Comparison of ENCODE assay signal across 17 cellular contexts in genomic region chr4:84481879-84482245, GRCh38. TPM values are rescaled to one million over a fixed set of nuclear protein-coding genes. Genes with fewer than 3 reads are reported as not detected.
DNase-seq lines count a peak whose midpoint lies in the region; ATAC-seq, FAIRE-seq and TF ChIP-seq lines count a peak whose summit lies in the region.
"Had no signal": no experiment of that assay in that cellular context is flagged by ENCODE, and none has a peak within 500 bp of the region (broad histone marks: within the 10 kb centered on the region; RNA-seq: fewer than 3 reads in every experiment).

No MANE protein-coding gene starts in this region.

- peaks cover 78% of the 10 kb centered on the region for H3K27me3 Mint-ChIP-seq in astrocyte (ENCODE audit: low read depth, unreplicated experiment)
- peaks cover 89% of the 10 kb centered on the region for H3K27me3 Mint-ChIP-seq in type B pancreatic cell

- H3K9me3 ChIP-seq in right cardiac atrium (ENCODE audit: control insufficient read depth, low read length) = no peaks in the 10 kb centered on the region
- H3K9me3 ChIP-seq in astrocyte (ENCODE audit: insufficient read depth, low read depth, low read length) = peaks cover 9% of the 10 kb centered on the region
- H3K9me3 ChIP-seq in SK-N-SH = no peaks in the 10 kb centered on the region
- H3K9me3 ChIP-seq: sigmoid colon had no signal

- TF ChIP-seq CTCF in astrocyte (IDR thresholded peaks at IDR 0.05; ENCODE audit: insufficient read depth, low read depth, low read length) (no peak), type B pancreatic cell (conservative IDR thresholded peaks at IDR 0.05) (no peak), SK-N-SH (IDR thresholded peaks at IDR 0.05) (no peak)

- H3K4me1 Mint-ChIP-seq in astrocyte (ENCODE audit: low read depth, unreplicated experiment) (peaks cover 2% of the 10 kb centered on the region), type B pancreatic cell (ENCODE audit: unreplicated experiment) (peaks cover 4% of the 10 kb centered on the region)

- CTCF ChIA-PET in SK-N-SH (lab: Yijun Ruan, JAX) = interaction anchor here (0.8 to 1.4 kb wide), 2 partner anchors 13 to 16 kb away, joined by 3 read pairs; no protein-coding TSS in a partner anchor

- intact Hi-C loops in right cardiac atrium (cut with DNase I) = no loop called here
- intact Hi-C loops in cardiac septum (cut with DNase I) = no loop called here

- TF ChIP-seq EP300 in SK-N-SH (IDR thresholded peaks at IDR 0.05; ENCODE audit: borderline replicate concordance in 1 of 2, low read depth in 1 of 2, low read length in 1 of 2) = no peak

- H3K27me3 ChIP-seq in right cardiac atrium (ENCODE audit: control insufficient read depth, insufficient read depth) (peaks cover 5% of the 10 kb centered on the region), astrocyte (ENCODE audit: insufficient read depth, low read length) (peaks cover 69% of the 10 kb centered on the region), SK-N-SH (ENCODE audit: insufficient read depth) (peaks cover 68% of the 10 kb centered on the region)

- H2AFZ ChIP-seq in astrocyte (ENCODE audit: low read depth, low read length) = no peak overlapping the region
- H2AFZ ChIP-seq in SK-N-SH (ENCODE audit: low read depth) = no peak overlapping the region

- POLR2A ChIA-PET in SK-N-SH (lab: Yijun Ruan, JAX) = no interaction called here

- no peaks in the 10 kb centered on the region for H3K79me2 ChIP-seq in astrocyte (ENCODE audit: insufficient read depth, low read length)
- no peaks in the 10 kb centered on the region for H3K79me2 ChIP-seq in SK-N-SH (ENCODE audit: insufficient read depth)

- H3K4me2 ChIP-seq in astrocyte (ENCODE audit: low read length) (peak overlapping the region; percentile 74), SK-N-SH (no peak overlapping the region)

- H3K4me1 ChIP-seq in right cardiac atrium (ENCODE audit: control insufficient read depth, insufficient read depth, low read length) = no peaks in the 10 kb centered on the region
- no peaks in the 10 kb centered on the region for H3K4me1 ChIP-seq in astrocyte (ENCODE audit: insufficient read depth, low read length)
- no peaks in the 10 kb centered on the region for H3K4me1 ChIP-seq in SK-N-SH (ENCODE audit: control insufficient read depth in 1 of 2, insufficient read depth in 2 of 2, low read depth in 1 of 2, low read length in 1 of 2)

- H4K20me1 ChIP-seq in astrocyte (ENCODE audit: insufficient read depth, low read length) = no peaks in the 10 kb centered on the region
- H4K20me1 ChIP-seq in SK-N-SH (ENCODE audit: insufficient read depth) = no peaks in the 10 kb centered on the region

- no peaks in the 10 kb centered on the region for H3F3A ChIP-seq in SK-N-SH (replicated peaks; ENCODE audit: insufficient read depth)

- ATAC-seq in right cardiac atrium (no peak), HG03521 (IDR thresholded peaks at IDR 0.05; ENCODE audit: unreplicated experiment) (no peak)
- ATAC-seq: activated CD4-positive, CD25-positive, alpha-beta regulatory T cell treated with anti-CD3 and anti-CD28 coated beads, Interleukin-2, amount 50 U/mL, for 24 hours; T-cell had no signal

- no peaks in the 10 kb centered on the region for H3K36me3 ChIP-seq in astrocyte (ENCODE audit: insufficient read depth, low read length)
- H3K36me3 ChIP-seq in SK-N-SH (replicated peaks in 1 of 2; ENCODE audit: control insufficient read depth in 1 of 2, insufficient read depth in 2 of 2, low read length in 1 of 2) = no peaks in the 10 kb centered on the region
- H3K36me3 ChIP-seq: sigmoid colon had no signal

- no peak for DNase-seq in right cardiac atrium
- no peak for DNase-seq in cardiac septum (ENCODE audit: low spot score)
- DNase-seq in astrocyte (ENCODE audit: low read depth) = no peak
- peak; percentile 24 for DNase-seq in left kidney (ENCODE audit: low read depth, low spot score)
- no peak for DNase-seq in type B pancreatic cell (ENCODE audit: extremely low spot score, unreplicated experiment)
- DNase-seq in SK-N-SH = no peak
- no peak for DNase-seq in activated CD4-positive, CD25-positive, alpha-beta regulatory T cell (lab: John Stamatoyannopoulos, UW)
- DNase-seq: head of caudate nucleus, MM.1S, NCI-H1930, nucleus accumbens, sigmoid colon, T-cell had no signal

- no peak for FAIRE-seq in astrocyte (lab: Jason Lieb, UNC)
- FAIRE-seq: bronchial epithelial cell had no signal

- H3K27ac Mint-ChIP-seq in astrocyte (ENCODE audit: unreplicated experiment) (peak overlapping the region; percentile 63), type B pancreatic cell (no peak overlapping the region)
- H3K27ac Mint-ChIP-seq: T-cell had no signal

- H3K4me3 Mint-ChIP-seq in astrocyte (ENCODE audit: unreplicated experiment) = no peak overlapping the region
- H3K4me3 Mint-ChIP-seq in type B pancreatic cell = peak overlapping the region; percentile 72

- no peak for TF ChIP-seq RAD21 in SK-N-SH (IDR thresholded peaks at IDR 0.05; ENCODE audit: low read length)

- 3% methylated on average over 19 of the region's 19 CpGs for WGBS in right cardiac atrium
- WGBS in SK-N-SH (ENCODE audit: low lambda C conversion rate) = 12% methylated on average over 15 of the region's 19 CpGs

- H3K27ac ChIP-seq in right cardiac atrium (ENCODE audit: low read length) = no peak overlapping the region
- no peak overlapping the region for H3K27ac ChIP-seq in astrocyte (ENCODE audit: low read depth, low read length)
- no peak overlapping the region for H3K27ac ChIP-seq in SK-N-SH (ENCODE audit: low read depth in 2 of 2, low read length in 1 of 2)
- H3K27ac ChIP-seq: sigmoid colon had no signal

- H3K9me2 ChIP-seq in SK-N-SH = no peaks in the 10 kb centered on the region

- H3K36me3 Mint-ChIP-seq in astrocyte (ENCODE audit: low read depth, unreplicated experiment) = peaks cover 2% of the 10 kb centered on the region
- H3K36me3 Mint-ChIP-seq in type B pancreatic cell = peaks cover 3% of the 10 kb centered on the region
- H3K36me3 Mint-ChIP-seq: T-cell had no signal

- H3K9me3 Mint-ChIP-seq in astrocyte (ENCODE audit: unreplicated experiment) (peaks cover 17% of the 10 kb centered on the region), type B pancreatic cell (no peaks in the 10 kb centered on the region)

- peak overlapping the region; percentile 7 for H3K4me3 ChIP-seq in right cardiac atrium (ENCODE audit: low read length)
- H3K4me3 ChIP-seq in astrocyte (ENCODE audit: insufficient read depth, low read depth, low read length) = no peak overlapping the region
- H3K4me3 ChIP-seq in SK-N-SH (ENCODE audit: low read depth in 2 of 2, low read length in 1 of 2) = no peak overlapping the region

- H3K9ac ChIP-seq in astrocyte (ENCODE audit: low read length) = no peak overlapping the region
- H3K9ac ChIP-seq in SK-N-SH = no peak overlapping the region

TF ChIP-seq in SK-N-SH, 30 proteins besides CTCF, POLR2A, EP300 and RAD21 (continues in another document):
- TF ChIP-seq SMC3 (IDR thresholded peaks at IDR 0.05; ENCODE audit: low read depth, low read length) = no peak
- no peak for TF ChIP-seq JUND (IDR thresholded peaks at IDR 0.05)
- no peak for TF ChIP-seq GABPA (IDR thresholded peaks at IDR 0.05; ENCODE audit: low read depth)
- TF ChIP-seq MAX (IDR thresholded peaks at IDR 0.05; ENCODE audit: low read depth) = no peak
- no peak for TF ChIP-seq CHD2 (IDR thresholded peaks at IDR 0.05; ENCODE audit: low read length, partially characterized antibody)
- TF ChIP-seq TCF12 (IDR thresholded peaks at IDR 0.05) = no peak
- no peak for TF ChIP-seq FOSL2 (IDR thresholded peaks at IDR 0.05; ENCODE audit: borderline replicate concordance, low read depth)
- no peak for TF ChIP-seq RFX5 (IDR thresholded peaks at IDR 0.05; ENCODE audit: low read length)
- no peak for TF ChIP-seq PBX3 (IDR thresholded peaks at IDR 0.05)
- no peak for TF ChIP-seq NFIC (IDR thresholded peaks at IDR 0.05; ENCODE audit: borderline replicate concordance)
- TF ChIP-seq ELF1 (IDR thresholded peaks at IDR 0.05) = no peak
- TF ChIP-seq USF2 (IDR thresholded peaks at IDR 0.05; ENCODE audit: borderline replicate concordance, low read depth, low read length) = no peak
- no peak for TF ChIP-seq USF1 (IDR thresholded peaks at IDR 0.05; ENCODE audit: borderline replicate concordance, low read depth)
- no peak for TF ChIP-seq FOXM1 (IDR thresholded peaks at IDR 0.05; ENCODE audit: low read depth)
- no peak for TF ChIP-seq TAF1 (IDR thresholded peaks at IDR 0.05; ENCODE audit: borderline replicate concordance, low read depth, low read length)
- TF ChIP-seq TEAD4 (IDR thresholded peaks at IDR 0.05; ENCODE audit: borderline replicate concordance, insufficient read depth) = no peak

RNA-seq across cellular contexts. Expression of gene NKX6-1, which starts 17.2 kb away (rescaled TPM):
- total RNA-seq in right cardiac atrium = not detected
- not detected for polyA plus RNA-seq in right cardiac atrium
- total RNA-seq in cardiac septum = 0.22 TPM
- total RNA-seq in astrocyte = 0.14 TPM in 1 of 2 replicates, not detected in the other
- 14.4 and 14.9 TPM in 2 replicates for total RNA-seq in type B pancreatic cell (ENCODE audit: low replicate concordance)
- not detected in 2 replicates for polyA plus RNA-seq in SK-N-SH (2012; rRNA removed)
- not detected in 2 replicates for polyA plus RNA-seq in SK-N-SH (2012; cell fraction: cytosol; rRNA removed)
- polyA plus RNA-seq in SK-N-SH (2012; cell fraction: nucleus; rRNA removed) = not detected in 2 replicates
- total RNA-seq: bronchial epithelial cell, kidney epithelial cell, sigmoid colon, T-cell had no signal

Comparison
In these comparisons a context has a peak if more than half of its experiments do, and no peak if none do; other contexts are left out.
1. RNA of gene NKX6-1, which starts 17.2 kb away (total RNA-seq): 14.4 to 14.9 TPM in type B pancreatic cell; 0.22 TPM in cardiac septum (single experiment), 0.14 TPM in astrocyte and not detected in right cardiac atrium; every median in the first group is over 10 times any median in the second.